ENCODE assay signal across 20 cellular contexts in genomic region chr5:60671899-60672692, GRCh38.
"Had no signal": no experiment of that assay in that cellular context is flagged by ENCODE, and none has a peak within 500 bp of the region (broad histone marks: within the 10 kb centered on the region; RNA-seq: fewer than 3 reads in every experiment).

No MANE protein-coding gene starts in this region.

- H3K36me3 ChIP-seq: brain microvascular endothelial cell, tibial artery had no signal

- DNase-seq: activated CD4-positive, CD25-positive, alpha-beta regulatory T cell; activated CD8-positive, alpha-beta memory T cell treated with anti-CD3 and anti-CD28 coated beads, Interleukin-2, amount 50 U/mL, for 4 hours; activated CD8-positive, alpha-beta T cell treated with anti-CD3 and anti-CD28 coated beads, Interleukin-2, amount 10 ng/mL, durations not matched to agents 7 days and 5 days; activated gamma-delta T cell treated with Interleukin-2 at 50 U/mL for 16 hours; activated naive CD8-positive, alpha-beta T cell treated with anti-CD3 and anti-CD28 coated beads, Interleukin-2, amount 10 ng/mL, durations not matched to agents 7 days and 5 days; brain microvascular endothelial cell; cortex of kidney; effector CD8-positive, alpha-beta T cell; foreskin melanocyte; immature natural killer cell; retina; stimulated activated CD4-positive, alpha-beta T cell treated with anti-CD3 and anti-CD28 coated beads, Interleukin-4, amount 100 ng/mL, for 1 hour; stimulated activated naive B cell treated with anti-CD40 and anti-IgM and Interleukin-4, amounts not matched to agents 10 μg/mL and 1 μg/mL and 100 μg/mL, for 72 hours; T-helper 17 cell; tibial artery had no signal

- H3K4me1 ChIP-seq: tibial artery had no signal

- H3K9me3 Mint-ChIP-seq: activated CD4-positive, alpha-beta T cell treated with anti-CD3 and anti-CD28 coated beads, Interleukin-2, amount 10 ng/mL, durations not matched to agents 24 days and 14 days; activated naive CD8-positive, alpha-beta T cell treated with anti-CD3 and anti-CD28 coated beads, Interleukin-2, amount 10 ng/mL, durations not matched to agents 7 days and 5 days; central memory CD8-positive, alpha-beta T cell; immature natural killer cell; mesothelial cell of epicardium; stimulated activated naive B cell treated with anti-CD40 and anti-IgM and Interleukin-4, amounts not matched to agents 10 μg/mL and 1 μg/mL and 100 μg/mL, for 72 hours had no signal

- H3K27ac Mint-ChIP-seq: activated CD4-positive, alpha-beta T cell treated with anti-CD3 and anti-CD28 coated beads, Interleukin-2, amount 10 ng/mL, durations not matched to agents 24 days and 14 days; activated CD8-positive, alpha-beta T cell treated with anti-CD3 and anti-CD28 coated beads, Interleukin-2, amount 10 ng/mL, durations not matched to agents 7 days and 5 days; activated naive CD8-positive, alpha-beta T cell treated with anti-CD3 and anti-CD28 coated beads, Interleukin-2, amount 10 ng/mL, durations not matched to agents 7 days and 5 days; mesothelial cell of epicardium; stimulated activated naive B cell treated with anti-CD40 and anti-IgM and Interleukin-4, amounts not matched to agents 10 μg/mL and 1 μg/mL and 100 μg/mL, for 72 hours; T-helper 17 cell had no signal

- ATAC-seq: activated CD8-positive, alpha-beta T cell treated with anti-CD3 and anti-CD28 coated beads, Interleukin-2, amount 10 ng/mL, durations not matched to agents 7 days and 5 days; stimulated activated naive B cell treated with anti-CD40 and anti-IgM and Interleukin-4, amounts not matched to agents 10 μg/mL and 1 μg/mL and 100 μg/mL, for 72 hours; T-helper 17 cell had no signal

- H3K9me3 ChIP-seq: tibial artery had no signal

- H3K27me3 ChIP-seq: brain microvascular endothelial cell, tibial artery had no signal

- H3K27ac ChIP-seq: brain microvascular endothelial cell, epithelial cell of prostate, tibial artery had no signal

- H3K4me3 Mint-ChIP-seq: activated CD4-positive, alpha-beta T cell treated with anti-CD3 and anti-CD28 coated beads, Interleukin-2, amount 10 ng/mL, durations not matched to agents 24 days and 14 days; activated CD8-positive, alpha-beta T cell treated with anti-CD3 and anti-CD28 coated beads, Interleukin-2, amount 10 ng/mL, durations not matched to agents 7 days and 5 days; activated naive CD8-positive, alpha-beta T cell treated with anti-CD3 and anti-CD28 coated beads, Interleukin-2, amount 10 ng/mL, durations not matched to agents 7 days and 5 days; central memory CD8-positive, alpha-beta T cell; immature natural killer cell; mesothelial cell of epicardium; stimulated activated naive B cell treated with anti-CD40 and anti-IgM and Interleukin-4, amounts not matched to agents 10 μg/mL and 1 μg/mL and 100 μg/mL, for 72 hours; T-helper 17 cell had no signal

- H3K27me3 Mint-ChIP-seq: activated CD4-positive, alpha-beta T cell treated with anti-CD3 and anti-CD28 coated beads, Interleukin-2, amount 10 ng/mL, durations not matched to agents 24 days and 14 days; activated naive CD8-positive, alpha-beta T cell treated with anti-CD3 and anti-CD28 coated beads, Interleukin-2, amount 10 ng/mL, durations not matched to agents 7 days and 5 days; central memory CD8-positive, alpha-beta T cell; T-helper 17 cell had no signal

- H3K4me3 ChIP-seq: lung, tibial artery had no signal

- H3K4me1 Mint-ChIP-seq: activated naive CD8-positive, alpha-beta T cell treated with anti-CD3 and anti-CD28 coated beads, Interleukin-2, amount 10 ng/mL, durations not matched to agents 7 days and 5 days; central memory CD8-positive, alpha-beta T cell; immature natural killer cell; stimulated activated naive B cell treated with anti-CD40 and anti-IgM and Interleukin-4, amounts not matched to agents 10 μg/mL and 1 μg/mL and 100 μg/mL, for 72 hours had no signal

- H3K36me3 Mint-ChIP-seq: activated naive CD8-positive, alpha-beta T cell treated with anti-CD3 and anti-CD28 coated beads, Interleukin-2, amount 10 ng/mL, durations not matched to agents 7 days and 5 days; immature natural killer cell; mesothelial cell of epicardium; stimulated activated naive B cell treated with anti-CD40 and anti-IgM and Interleukin-4, amounts not matched to agents 10 μg/mL and 1 μg/mL and 100 μg/mL, for 72 hours had no signal
